In the genomic region with DNA sequence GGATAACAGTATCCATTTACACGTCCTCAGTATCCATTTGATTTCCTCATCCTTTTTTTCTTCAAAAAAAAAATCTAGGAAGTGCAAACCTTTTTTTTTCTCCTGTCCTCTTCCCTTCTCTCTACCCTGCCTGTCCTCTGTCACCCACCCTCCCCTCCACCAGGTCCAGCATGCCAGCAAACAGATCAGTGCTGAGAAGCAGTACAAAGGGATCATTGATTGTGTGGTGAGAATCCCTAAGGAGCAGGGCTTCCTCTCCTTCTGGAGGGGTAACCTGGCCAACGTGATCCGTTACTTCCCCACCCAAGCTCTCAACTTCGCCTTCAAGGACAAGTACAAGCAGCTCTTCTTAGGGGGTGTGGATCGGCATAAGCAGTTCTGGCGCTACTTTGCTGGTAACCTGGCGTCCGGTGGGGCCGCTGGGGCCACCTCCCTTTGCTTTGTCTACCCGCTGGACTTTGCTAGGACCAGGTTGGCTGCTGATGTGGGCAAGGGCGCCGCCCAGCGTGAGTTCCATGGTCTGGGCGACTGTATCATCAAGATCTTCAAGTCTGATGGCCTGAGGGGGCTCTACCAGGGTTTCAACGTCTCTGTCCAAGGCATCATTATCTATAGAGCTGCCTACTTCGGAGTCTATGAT, we compare ENCODE assay signal across 12 cellular contexts. TPM values are rescaled to one million over a fixed set of nuclear protein-coding genes. Genes with fewer than 3 reads are reported as not detected.
A peak's percentile ranks its signal among the peaks of the same experiment; 100 is the strongest.
DNase-seq lines count a peak whose midpoint lies in the region; ATAC-seq and TF ChIP-seq lines count a peak whose summit lies in the region.
"Had no signal": no experiment of that assay in that cellular context is flagged by ENCODE, and none has a peak within 500 bp of the region (broad histone marks: within the 10 kb centered on the region; RNA-seq: fewer than 3 reads in every experiment).

No MANE protein-coding gene starts in this region.

- CTCF ChIA-PET in naive thymus-derived CD4-positive, alpha-beta T cell (lab: Charles Lee), result interaction anchor here (0.6 kb wide), 1 partner anchor 40 kb away, joined by 4 read pairs; no protein-coding TSS in a partner anchor

- H3K9me3 ChIP-seq in heart left ventricle (no peaks in the 10 kb centered on the region), upper lobe of right lung (no peaks in the 10 kb centered on the region)
- H3K9me3 ChIP-seq in naive thymus-derived CD4-positive, alpha-beta T cell (ENCODE audit: control insufficient read depth in 2 of 3, low read length in 3 of 3), result no peaks in the 10 kb centered on the region
- H3K9me3 ChIP-seq: HAP-1 had no signal

- peak in 1 of 2 donors; percentile 11 for TF ChIP-seq POLR2A in heart left ventricle (IDR thresholded peaks at IDR 0.05)

- H3K27ac ChIP-seq in heart left ventricle (peak overlapping the region; percentile 77 to 97 (median 88)), upper lobe of right lung (no peak overlapping the region)
- no peak overlapping the region for H3K27ac ChIP-seq in naive thymus-derived CD4-positive, alpha-beta T cell (ENCODE audit: low read depth, low read length)

- peaks cover 0 to 15% (median 0%) of the 10 kb centered on the region in 9 donors for H3K27me3 ChIP-seq in heart left ventricle
- H3K27me3 ChIP-seq in naive thymus-derived CD4-positive, alpha-beta T cell (ENCODE audit: control insufficient read depth in 2 of 2, insufficient read depth in 2 of 2, low read length in 2 of 2), result peaks cover 0 to 2% of the 10 kb centered on the region in 2 donors
- H3K27me3 ChIP-seq in upper lobe of right lung, result no peaks in the 10 kb centered on the region

- peak overlapping the region; percentile 43 to 89 (median 74) for H3K4me3 ChIP-seq in heart left ventricle
- H3K4me3 ChIP-seq in naive thymus-derived CD4-positive, alpha-beta T cell (ENCODE audit: low read length), result no peak overlapping the region
- peak overlapping the region; percentile 75 for H3K4me3 ChIP-seq in upper lobe of right lung

- DNase-seq in heart left ventricle (no peak), left cardiac atrium (no peak), chondrocyte (ENCODE audit: low spot score) (no peak), upper lobe of right lung (no peak), NCI-H1092 (lab: John Stamatoyannopoulos, UW) (no peak), NCI-H1105 treated with DMSO at 0.1 percent for 48 hours (lab: John Stamatoyannopoulos, UW) (no peak)
- no peak for DNase-seq in naive thymus-derived CD4-positive, alpha-beta T cell
- DNase-seq: activated CD4-positive, alpha-beta T cell treated with anti-CD3 and anti-CD28 coated beads for 36 hours; activated naive CD4-positive, alpha-beta T cell treated with Interleukin-2 at 50 U/mL for 16 hours; effector CD4-positive, alpha-beta T cell had no signal

- 37 to 64% (median 51%) methylated on average over 13 to 16 of the region's 16 CpGs for WGBS in heart left ventricle, 4 donors

- peak overlapping the region; percentile 68 for H3K27ac Mint-ChIP-seq in chondrocyte (ENCODE audit: unreplicated experiment)
- H3K27ac Mint-ChIP-seq in naive thymus-derived CD4-positive, alpha-beta T cell, result no peak overlapping the region
- H3K27ac Mint-ChIP-seq: activated CD4-positive, alpha-beta T cell treated with anti-CD3 and anti-CD28 coated beads for 36 hours had no signal

- H3K4me1 Mint-ChIP-seq in chondrocyte (ENCODE audit: low read depth), result peaks cover 38% of the 10 kb centered on the region
- peaks cover 11 to 20% (median 13%) of the 10 kb centered on the region in 7 donors for H3K4me1 Mint-ChIP-seq in naive thymus-derived CD4-positive, alpha-beta T cell

- intact Hi-C loops in heart left ventricle (cut with DNase I), result loop anchor here in 4 of 10 donors (5.0 to 10.0 kb wide), 2 partner anchors 38 to 320 kb away; partner anchors contain the start of gene ACSL1 (in 2 of the 4)
- intact Hi-C loops in left cardiac atrium (cut with DNase I), result no loop called here
- intact Hi-C loops in naive thymus-derived CD4-positive, alpha-beta T cell (cut with micrococcal nuclease), result loop anchor here (5.0 kb wide), 5 partner anchors 58 to 412 kb away; partner anchors contain the start of genes ACSL1 (in 1 of the 2), CCDC110 (in 1 of the 2), CENPU (in 1 of the 2) and CFAP97 (in 1 of the 2)
- intact Hi-C loops in upper lobe of right lung (cut with DNase I), result no loop called here

- POLR2A ChIA-PET in naive thymus-derived CD4-positive, alpha-beta T cell (lab: Charles Lee), result no interaction called here

- H3K9me3 Mint-ChIP-seq in chondrocyte (ENCODE audit: low read depth), result no peaks in the 10 kb centered on the region
- peaks cover 0 to 1% (median 0%) of the 10 kb centered on the region in 11 donors for H3K9me3 Mint-ChIP-seq in naive thymus-derived CD4-positive, alpha-beta T cell

- peaks cover 0 to 59% (median 22%) of the 10 kb centered on the region in 12 donors for H3K4me1 ChIP-seq in heart left ventricle
- H3K4me1 ChIP-seq in naive thymus-derived CD4-positive, alpha-beta T cell (ENCODE audit: control insufficient read depth in 2 of 2, insufficient read depth in 2 of 2, low read length in 2 of 2), result peaks cover 4 to 13% of the 10 kb centered on the region in 2 donors
- peaks cover 9% of the 10 kb centered on the region for H3K4me1 ChIP-seq in upper lobe of right lung

- peak overlapping the region; percentile 73 for H3K4me3 Mint-ChIP-seq in chondrocyte (ENCODE audit: unreplicated experiment)
- H3K4me3 Mint-ChIP-seq in naive thymus-derived CD4-positive, alpha-beta T cell, result peak overlapping the region in 7 of 10 donors; percentile 9 to 88 (median 47)

- no peak for ATAC-seq in heart left ventricle
- no peak for ATAC-seq in left cardiac atrium
- ATAC-seq in naive thymus-derived CD4-positive, alpha-beta T cell, result no peak
- no peak for ATAC-seq in upper lobe of right lung
- ATAC-seq in activated CD4-positive, CD25-positive, alpha-beta regulatory T cell treated with anti-CD3 and anti-CD28 coated beads, Interleukin-2, amount 50 U/mL, for 24 hours, result no peak
- ATAC-seq: activated CD4-positive, alpha-beta T cell treated with anti-CD3 and anti-CD28 coated beads for 36 hours had no signal

- H3K36me3 ChIP-seq in heart left ventricle (peaks cover 0 to 43% (median 20%) of the 10 kb centered on the region in 9 donors), upper lobe of right lung (no peaks in the 10 kb centered on the region)
- no peaks in the 10 kb centered on the region for H3K36me3 ChIP-seq in naive thymus-derived CD4-positive, alpha-beta T cell (ENCODE audit: control insufficient read depth in 2 of 3, insufficient read depth in 3 of 3, low read length in 3 of 3)

- H3K27me3 Mint-ChIP-seq in chondrocyte (ENCODE audit: low read depth), result no peaks in the 10 kb centered on the region
- H3K27me3 Mint-ChIP-seq in naive thymus-derived CD4-positive, alpha-beta T cell, result peaks cover 1 to 57% (median 10%) of the 10 kb centered on the region in 5 donors

- TF ChIP-seq CTCF in heart left ventricle (IDR thresholded peaks at IDR 0.05) (no peak), chondrocyte (IDR thresholded peaks at IDR 0.05) (no peak), upper lobe of right lung (IDR thresholded peaks at IDR 0.05) (no peak)

- peaks cover 1% of the 10 kb centered on the region for H3K36me3 Mint-ChIP-seq in chondrocyte (ENCODE audit: low read depth)
- H3K36me3 Mint-ChIP-seq in naive thymus-derived CD4-positive, alpha-beta T cell, result peaks cover 0 to 4% (median 0%) of the 10 kb centered on the region in 5 donors

RNA-seq across cellular contexts. Expression of gene SLC25A4, which starts 1.7 kb away (rescaled TPM):
- total RNA-seq in heart left ventricle (1,000 to 10,000 TPM in 8 of 9 donors, 100 to 1,000 TPM in 1; 878 to 2,214 (median 1,547) TPM), left cardiac atrium (1,000 to 10,000 TPM; 1,198 to 1,507 TPM), chondrocyte (48.9 to 61.5 TPM (median 61.0 TPM) in 3 replicates), upper lobe of right lung (40.3 TPM)
- polyA plus RNA-seq in heart left ventricle, result 1,000 to 10,000 TPM in 1 of 2 donors, 100 to 1,000 TPM in 1; 935 to 1,170 TPM
- 1 to 10 TPM in 4 of 5 experiments, under 1 TPM in 1; 0.60 to 7.2 (median 4.9) TPM for total RNA-seq in naive thymus-derived CD4-positive, alpha-beta T cell
- 1 to 10 TPM; 2.7 to 3.8 TPM for polyA plus RNA-seq in naive thymus-derived CD4-positive, alpha-beta T cell

RNA-seq across cellular contexts. Expression of gene CFAP97, which starts 59.1 kb away (rescaled TPM):
- total RNA-seq in heart left ventricle, result 10 to 100 TPM in 8 of 9 donors, 1 to 10 TPM in 1; 9.7 to 22.7 (median 14.5) TPM
- polyA plus RNA-seq in heart left ventricle, result 1 to 10 TPM; 2.0 to 7.5 TPM
- total RNA-seq in left cardiac atrium, result 10 to 100 TPM; 16.8 to 25.9 TPM
- 48.5 to 53.1 TPM (median 50.1 TPM) in 3 replicates for total RNA-seq in chondrocyte
- total RNA-seq in naive thymus-derived CD4-positive, alpha-beta T cell, result 10 to 100 TPM; 23.6 to 46.5 (median 38.0) TPM
- polyA plus RNA-seq in naive thymus-derived CD4-positive, alpha-beta T cell, result 100 to 1,000 TPM in 1 of 2 donors, 10 to 100 TPM in 1; 95.4 to 103 TPM
- total RNA-seq in upper lobe of right lung, result 38.2 TPM

Comparison
In these comparisons a context has a peak if more than half of its experiments do, and no peak if none do; other contexts are left out.
1. H3K27ac ChIP-seq: peak in heart left ventricle (12 of 12); none in naive thymus-derived CD4-positive, alpha-beta T cell (single experiment) and upper lobe of right lung (single experiment).
2. RNA of gene SLC25A4, which starts 1.7 kb away (total RNA-seq): 878 to 2,214 TPM in heart left ventricle and 1,198 to 1,507 TPM in left cardiac atrium; 48.9 to 61.5 TPM in chondrocyte, 40.3 TPM in upper lobe of right lung (single experiment) and 0.60 to 7.2 TPM in naive thymus-derived CD4-positive, alpha-beta T cell; every median in the first group is over 10 times any median in the second.
3. intact Hi-C loops: an anchor here in naive thymus-derived CD4-positive, alpha-beta T cell (5.0 kb wide); none called in left cardiac atrium and upper lobe of right lung.